Comparison of ENCODE assay signal across 1 cellular context in the genomic region with DNA sequence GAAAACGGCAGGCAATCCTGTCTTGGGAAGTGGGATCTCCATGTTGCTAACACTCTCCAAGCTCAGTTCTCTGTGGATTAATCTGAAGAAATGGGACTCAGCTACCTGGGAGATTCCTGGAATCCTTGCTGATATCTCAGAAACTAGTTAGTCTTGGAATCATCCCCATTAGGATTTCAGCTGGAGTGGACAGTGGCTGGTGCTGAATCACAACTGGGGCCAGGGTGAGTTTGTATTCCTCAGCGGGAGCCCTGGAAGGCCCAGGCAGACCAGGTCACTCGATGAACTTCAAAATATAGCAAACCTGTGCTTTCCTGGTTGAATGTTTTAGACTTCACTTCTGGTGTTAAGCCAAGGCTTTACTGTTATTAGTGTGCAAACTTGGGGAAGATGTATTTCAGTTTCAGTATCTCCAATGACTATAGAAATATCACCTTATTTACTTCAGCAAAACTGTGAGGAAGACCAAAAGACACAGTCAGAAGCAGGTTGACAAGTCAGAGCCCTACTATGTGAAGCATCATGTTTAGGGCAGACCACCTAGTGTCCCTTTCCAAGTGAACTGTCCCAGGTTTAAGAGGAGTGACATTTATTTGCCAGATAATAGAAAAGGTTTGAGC.
TF ChIP-seq lines count a peak whose summit lies in the region.

No MANE protein-coding gene starts in this region.

TF ChIP-seq in SK-N-SH treated with all-trans-retinoic acid at 6 μM for 48 hours, 23 proteins besides CTCF, POLR2A, EP300 and RAD21 (continued from another document):
- TF ChIP-seq PPARA (CRISPR knock-in tag; IDR thresholded peaks at IDR 0.05; ENCODE audit: borderline replicate concordance), result no peak
- TF ChIP-seq ZC3H10 (CRISPR knock-in tag; IDR thresholded peaks at IDR 0.05), result no peak
- no peak for TF ChIP-seq ZNF565 (CRISPR knock-in tag; conservative IDR thresholded peaks at IDR 0.05; ENCODE audit: low read depth)
- no peak for TF ChIP-seq GLIS3 (CRISPR knock-in tag; IDR thresholded peaks at IDR 0.05)
- TF ChIP-seq TCF4 (CRISPR knock-in tag; IDR thresholded peaks at IDR 0.05; ENCODE audit: borderline replicate concordance), result no peak
- TF ChIP-seq SNAI2 (CRISPR knock-in tag; IDR thresholded peaks at IDR 0.05), result no peak
- TF ChIP-seq ZFP30 (CRISPR knock-in tag; IDR thresholded peaks at IDR 0.05), result no peak
- no peak for TF ChIP-seq CREB5 (CRISPR knock-in tag; IDR thresholded peaks at IDR 0.05; ENCODE audit: low read depth)
- TF ChIP-seq BACH2 (CRISPR knock-in tag; IDR thresholded peaks at IDR 0.05; ENCODE audit: borderline replicate concordance), result no peak
- TF ChIP-seq ARNTL (CRISPR knock-in tag; IDR thresholded peaks at IDR 0.05; ENCODE audit: borderline replicate concordance, low read depth), result no peak
- TF ChIP-seq ZNF8 (CRISPR knock-in tag; IDR thresholded peaks at IDR 0.05), result no peak
- no peak for TF ChIP-seq RARB (CRISPR knock-in tag; IDR thresholded peaks at IDR 0.05)
- no peak for TF ChIP-seq CSDC2 (CRISPR knock-in tag; IDR thresholded peaks at IDR 0.05)
- no peak for TF ChIP-seq ZFP3 (CRISPR knock-in tag; IDR thresholded peaks at IDR 0.05)
- TF ChIP-seq, protein P1, sequence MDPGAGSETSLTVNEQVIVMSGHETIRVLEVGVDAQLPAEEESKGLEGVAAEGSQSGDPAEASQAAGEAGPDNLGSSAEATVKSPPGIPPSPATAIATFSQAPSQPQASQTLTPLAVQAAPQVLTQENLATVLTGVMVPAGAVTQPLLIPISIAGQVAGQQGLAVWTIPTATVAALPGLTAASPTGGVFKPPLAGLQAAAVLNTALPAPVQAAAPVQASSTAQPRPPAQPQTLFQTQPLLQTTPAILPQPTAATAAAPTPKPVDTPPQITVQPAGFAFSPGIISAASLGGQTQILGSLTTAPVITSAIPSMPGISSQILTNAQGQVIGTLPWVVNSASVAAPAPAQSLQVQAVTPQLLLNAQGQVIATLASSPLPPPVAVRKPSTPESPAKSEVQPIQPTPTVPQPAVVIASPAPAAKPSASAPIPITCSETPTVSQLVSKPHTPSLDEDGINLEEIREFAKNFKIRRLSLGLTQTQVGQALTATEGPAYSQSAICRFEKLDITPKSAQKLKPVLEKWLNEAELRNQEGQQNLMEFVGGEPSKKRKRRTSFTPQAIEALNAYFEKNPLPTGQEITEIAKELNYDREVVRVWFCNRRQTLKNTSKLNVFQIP (CRISPR knock-in tag; IDR thresholded peaks at IDR 0.05; ENCODE audit: borderline replicate concordance, low read depth), result no peak
- no peak for TF ChIP-seq ISL1 (CRISPR knock-in tag; IDR thresholded peaks at IDR 0.05)
